20 cellular contexts compared by ENCODE assay signal in genomic region chr5:155129513-155129880, GRCh38.
DNase-seq lines count a peak whose midpoint lies in the region; ATAC-seq, FAIRE-seq and TF ChIP-seq lines count a peak whose summit lies in the region.
"Had no signal": no experiment of that assay in that cellular context is flagged by ENCODE, and none has a peak within 500 bp of the region (broad histone marks: within the 10 kb centered on the region; RNA-seq: fewer than 3 reads in every experiment).

No MANE protein-coding gene starts in this region.

- H3K4me3 ChIP-seq in RWPE2 (ENCODE audit: severe bottlenecking) = no peak overlapping the region
- no peak overlapping the region for H3K4me3 ChIP-seq in epithelial cell of esophagus (ENCODE audit: low read length)
- no peak overlapping the region for H3K4me3 ChIP-seq in keratinocyte (ENCODE audit: control insufficient read depth in 2 of 3, extremely low read depth in 1 of 3, insufficient read depth in 2 of 3, low read depth in 1 of 3, low read length in 3 of 3)
- H3K4me3 ChIP-seq in thyroid gland (replicated peaks in 1 of 3) = no peak overlapping the region
- H3K4me3 ChIP-seq: HAP-1 had no signal

- H3K27ac ChIP-seq in RWPE2 (ENCODE audit: poor library complexity, severe bottlenecking) (no peak overlapping the region), keratinocyte (ENCODE audit: control insufficient read depth, insufficient read depth, low read length) (peak overlapping the region; percentile 52), thyroid gland (no peak overlapping the region)

- no peak for TF ChIP-seq POLR2A in thyroid gland (IDR thresholded peaks at IDR 0.05)

- no peaks in the 10 kb centered on the region for H4K20me1 ChIP-seq in keratinocyte (ENCODE audit: control insufficient read depth, extremely low read depth, insufficient read depth, low read length)

- POLR2A ChIA-PET in GM10248 (lab: Yijun Ruan, JAX) = no interaction called here

- H3K27me3 ChIP-seq in RWPE2 (ENCODE audit: insufficient read depth, poor library complexity, severe bottlenecking) = no peaks in the 10 kb centered on the region
- no peaks in the 10 kb centered on the region for H3K27me3 ChIP-seq in keratinocyte (ENCODE audit: control insufficient read depth, extremely low read depth, insufficient read depth, low read length)
- no peaks in the 10 kb centered on the region for H3K27me3 ChIP-seq in thyroid gland

- H3K9me1 ChIP-seq in keratinocyte (ENCODE audit: control insufficient read depth, extremely low read depth, insufficient read depth, low read length) = no peaks in the 10 kb centered on the region

- H3K27ac Mint-ChIP-seq in stimulated activated memory B cell treated with anti-CD40 and anti-IgM and Interleukin-4, amounts not matched to agents 10 μg/mL and 1 μg/mL and 100 μg/mL, for 72 hours = no peak overlapping the region
- H3K27ac Mint-ChIP-seq: CD14-positive monocyte; CD8-positive, alpha-beta T cell; HFFc6 had no signal

- H3K9me3 ChIP-seq in RWPE2 (ENCODE audit: severe bottlenecking) (no peaks in the 10 kb centered on the region), keratinocyte (ENCODE audit: control insufficient read depth, low read depth, low read length) (no peaks in the 10 kb centered on the region), thyroid gland (no peaks in the 10 kb centered on the region)
- H3K9me3 ChIP-seq: HAP-1 had no signal

- H3K9me3 Mint-ChIP-seq in stimulated activated memory B cell treated with anti-CD40 and anti-IgM and Interleukin-4, amounts not matched to agents 10 μg/mL and 1 μg/mL and 100 μg/mL, for 72 hours = no peaks in the 10 kb centered on the region
- H3K9me3 Mint-ChIP-seq: CD8-positive, alpha-beta T cell; HFFc6 had no signal

- intact Hi-C loops in thyroid gland (cut with DNase I) = no loop called here

- H3K36me3 Mint-ChIP-seq in stimulated activated memory B cell treated with anti-CD40 and anti-IgM and Interleukin-4, amounts not matched to agents 10 μg/mL and 1 μg/mL and 100 μg/mL, for 72 hours = no peaks in the 10 kb centered on the region
- H3K36me3 Mint-ChIP-seq: CD14-positive monocyte; CD8-positive, alpha-beta T cell had no signal

- dilution Hi-C loops in keratinocyte (cut with MboI; ENCODE audit: extremely low pct_ligation_motif_present, low sequenced_read_pairs) = no loop called here

- peak; percentile 89 for ATAC-seq in RWPE2 (ENCODE audit: low read depth)
- ATAC-seq in stimulated activated memory B cell treated with anti-CD40 and anti-IgM and Interleukin-4, amounts not matched to agents 10 μg/mL and 1 μg/mL and 100 μg/mL, for 72 hours = no peak
- ATAC-seq: CD8-positive, alpha-beta T cell had no signal

- no peaks in the 10 kb centered on the region for H3K79me2 ChIP-seq in keratinocyte (ENCODE audit: control insufficient read depth, insufficient read depth, low read length)

- H2AFZ ChIP-seq in keratinocyte (ENCODE audit: control insufficient read depth, low read length) = no peak overlapping the region

- H3K4me1 ChIP-seq in RWPE2 (ENCODE audit: insufficient read depth, poor library complexity, severe bottlenecking) = peaks cover 3% of the 10 kb centered on the region
- H3K4me1 ChIP-seq in keratinocyte (ENCODE audit: control insufficient read depth, extremely low read depth, insufficient read depth, low read length) = peaks cover 15% of the 10 kb centered on the region
- H3K4me1 ChIP-seq in thyroid gland = no peaks in the 10 kb centered on the region
- H3K4me1 ChIP-seq: HAP-1 had no signal

- CTCF ChIA-PET in GM10248 (lab: Yijun Ruan, JAX) = interaction anchor here (4.1 kb wide), 1 partner anchor 10 kb away, joined by 24 read pairs; no protein-coding TSS in a partner anchor

- no peak overlapping the region for H3K4me2 ChIP-seq in keratinocyte (ENCODE audit: control insufficient read depth, extremely low read depth, insufficient read depth, low read depth, low read length)

- no peak for FAIRE-seq in keratinocyte (lab: Jason Lieb, UNC)
- FAIRE-seq: D721Med, GM19239, H1 had no signal

- no peak overlapping the region for H3K9ac ChIP-seq in keratinocyte (ENCODE audit: control insufficient read depth, extremely low read depth, insufficient read depth, low read length)

- no peak for TF ChIP-seq CTCF in RWPE2 (IDR thresholded peaks at IDR 0.05; ENCODE audit: poor library complexity, severe bottlenecking)
- no peak for TF ChIP-seq CTCF in epithelial cell of esophagus (IDR thresholded peaks at IDR 0.05; ENCODE audit: insufficient read depth, low read depth, low read length, missing control alignments)
- TF ChIP-seq CTCF in keratinocyte (optimal IDR thresholded peaks at IDR 0.05 in 1 of 3, IDR thresholded peaks at IDR 0.05 in 1 of 3, conservative IDR thresholded peaks at IDR 0.05 in 1 of 3; ENCODE audit: extremely low read depth in 1 of 3, insufficient read depth in 2 of 3, low read length in 3 of 3) = no peak
- no peak for TF ChIP-seq CTCF in GM10248 (IDR thresholded peaks at IDR 0.05; ENCODE audit: control extremely low read depth, extremely low read depth, low read depth, missing control alignments)
- TF ChIP-seq CTCF in thyroid gland (IDR thresholded peaks at IDR 0.05) = no peak

- DNase-seq in NCI-H226 = peak; percentile 6
- DNase-seq in RWPE2 (ENCODE audit: low spot score) = no peak
- peak; percentile 83 for DNase-seq in epithelial cell of esophagus (ENCODE audit: low read depth)
- peak; percentile 21 for DNase-seq in keratinocyte (ENCODE audit: low read depth, low spot score)
- DNase-seq in GM10248 (ENCODE audit: extremely low spot score) = no peak
- no peak for DNase-seq in occipital lobe (lab: John Stamatoyannopoulos, UW)
- no peak for DNase-seq in thyroid gland
- DNase-seq: CD8-positive, alpha-beta T cell; COR-L47; DMS153; DMS79 treated with DMSO at 0.1 percent for 48 hours; EL; GDM1; HFFc6 had no signal

- peaks cover 19% of the 10 kb centered on the region for H3K27me3 Mint-ChIP-seq in stimulated activated memory B cell treated with anti-CD40 and anti-IgM and Interleukin-4, amounts not matched to agents 10 μg/mL and 1 μg/mL and 100 μg/mL, for 72 hours

- no peaks in the 10 kb centered on the region for H3K36me3 ChIP-seq in RWPE2 (ENCODE audit: low read depth)
- no peaks in the 10 kb centered on the region for H3K36me3 ChIP-seq in keratinocyte (ENCODE audit: control insufficient read depth in 2 of 2, extremely low read depth in 1 of 2, insufficient read depth in 2 of 2, low read length in 2 of 2)
- no peaks in the 10 kb centered on the region for H3K36me3 ChIP-seq in thyroid gland
- H3K36me3 ChIP-seq: HAP-1 had no signal

- H3K4me1 Mint-ChIP-seq in stimulated activated memory B cell treated with anti-CD40 and anti-IgM and Interleukin-4, amounts not matched to agents 10 μg/mL and 1 μg/mL and 100 μg/mL, for 72 hours = no peaks in the 10 kb centered on the region
- H3K4me1 Mint-ChIP-seq: CD14-positive monocyte had no signal

- H3K4me3 Mint-ChIP-seq in stimulated activated memory B cell treated with anti-CD40 and anti-IgM and Interleukin-4, amounts not matched to agents 10 μg/mL and 1 μg/mL and 100 μg/mL, for 72 hours = no peak overlapping the region
- H3K4me3 Mint-ChIP-seq: CD14-positive monocyte; CD8-positive, alpha-beta T cell; HFFc6 had no signal

Comparison
In these comparisons a context has a peak if more than half of its experiments do, and no peak if none do; other contexts are left out.
1. DNase-seq: peak in NCI-H226 (single experiment), epithelial cell of esophagus (single experiment) and keratinocyte (single experiment); none in RWPE2 (single experiment), GM10248 (single experiment), occipital lobe (single experiment) and thyroid gland (0 of 2).